ENCODE assay signal across 20 cellular contexts in the genomic region with DNA sequence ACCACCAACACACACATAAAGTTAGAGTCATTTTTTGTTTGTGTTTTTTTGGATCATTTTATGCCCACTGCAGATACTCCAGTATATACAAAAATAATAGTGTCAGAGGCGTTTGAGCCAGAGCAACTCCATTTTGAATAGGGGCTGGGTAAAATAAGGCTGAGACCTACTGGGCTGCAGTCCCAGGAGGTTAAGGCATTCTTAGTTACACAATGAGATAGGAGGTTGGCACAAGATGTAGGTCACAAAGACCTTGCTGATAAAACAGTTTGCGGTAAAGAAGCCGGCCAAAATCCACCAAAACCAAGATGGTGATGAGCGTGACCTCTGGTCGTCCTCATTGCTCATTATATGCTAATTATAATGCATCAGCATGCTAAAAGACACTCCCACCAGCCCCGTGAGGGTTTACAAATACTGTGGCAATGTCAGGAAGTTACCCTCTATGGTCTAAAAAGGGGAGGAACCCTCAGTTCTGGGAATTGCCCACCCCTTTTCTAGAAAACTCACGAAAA. TPM values are rescaled to one million over a fixed set of nuclear protein-coding genes. Genes with fewer than 3 reads are reported as not detected.
"Had no signal": no experiment of that assay in that cellular context is flagged by ENCODE, and none has a peak within 500 bp of the region (broad histone marks: within the 10 kb centered on the region; RNA-seq: fewer than 3 reads in every experiment).

No MANE protein-coding gene starts in this region.

- H3K4me3 ChIP-seq: ascending aorta had no signal

- H3K4me1 ChIP-seq: ascending aorta had no signal

- H3K9me3 ChIP-seq: ascending aorta, SK-N-SH had no signal

- ATAC-seq: activated CD4-positive, alpha-beta T cell treated with anti-CD3 and anti-CD28 coated beads for 36 hours; activated CD8-positive, alpha-beta memory T cell treated with anti-CD3 and anti-CD28 coated beads, Interleukin-2, amount 10 ng/mL, durations not matched to agents 7 days and 5 days had no signal

- H3K27ac ChIP-seq: ascending aorta, VCaP had no signal

- H3K27me3 ChIP-seq: ascending aorta had no signal

- H3K4me2 ChIP-seq: SK-N-SH had no signal

- DNase-seq: activated CD4-positive, alpha-beta T cell treated with anti-CD3 and anti-CD28 coated beads for 36 hours; activated CD8-positive, alpha-beta memory T cell treated with anti-CD3 and anti-CD28 coated beads, Interleukin-2, amount 10 ng/mL, durations not matched to agents 7 days and 5 days; activated effector memory CD4-positive, alpha-beta T cell treated with Interleukin-2 at 50 U/mL for 16 hours; activated naive CD4-positive, alpha-beta T cell; activated T-cell treated with anti-CD3 and anti-CD28 coated beads, Interleukin-2, amount 50 U/mL, for 24 hours; amniotic stem cell; Karpas-422; MM.1S; NCI-H1105; NCI-H1436; NCI-H1694 treated with DMSO at 0.1 percent for 48 hours; NCI-H2029 treated with DMSO at 0.1 percent for 48 hours; NCI-H69; NK-92 treated with Interleukin-12 subunit alpha and Interleukin-12 subunit beta, amount 100 ng/mL, for 24 hours; SK-N-SH; T-helper 1 cell had no signal

- H3K9ac ChIP-seq: SK-N-SH had no signal

- H3K36me3 ChIP-seq: ascending aorta had no signal

RNA-seq across cellular contexts. Expression of a gene that starts 40.6 kb away (rescaled TPM):
- total RNA-seq: activated CD4-positive, alpha-beta T cell treated with anti-CD3 and anti-CD28 coated beads for 36 hours; activated CD8-positive, alpha-beta memory T cell treated with anti-CD3 and anti-CD28 coated beads, Interleukin-2, amount 10 ng/mL, durations not matched to agents 7 days and 5 days; activated T-helper 1 cell treated with anti-CD3 and anti-CD28 coated beads, Interleukin-12 subunit alpha, Interleukin-12 subunit beta, Interleukin-2, Interleukin-4 antibody, amounts not matched to agents 30 ng/mL and 10 ng/mL and 1 ng/mL, durations not matched to agents 14 hours and 24 hours and 36 hours; T-helper 2 cell treated with Interferon-gamma antibody and Interleukin-4, amounts not matched to agents 100 ng/mL and 5 ng/mL, for 36 hours had no signal
- polyA plus RNA-seq: SK-N-SH had no signal
